In the genomic region with DNA sequence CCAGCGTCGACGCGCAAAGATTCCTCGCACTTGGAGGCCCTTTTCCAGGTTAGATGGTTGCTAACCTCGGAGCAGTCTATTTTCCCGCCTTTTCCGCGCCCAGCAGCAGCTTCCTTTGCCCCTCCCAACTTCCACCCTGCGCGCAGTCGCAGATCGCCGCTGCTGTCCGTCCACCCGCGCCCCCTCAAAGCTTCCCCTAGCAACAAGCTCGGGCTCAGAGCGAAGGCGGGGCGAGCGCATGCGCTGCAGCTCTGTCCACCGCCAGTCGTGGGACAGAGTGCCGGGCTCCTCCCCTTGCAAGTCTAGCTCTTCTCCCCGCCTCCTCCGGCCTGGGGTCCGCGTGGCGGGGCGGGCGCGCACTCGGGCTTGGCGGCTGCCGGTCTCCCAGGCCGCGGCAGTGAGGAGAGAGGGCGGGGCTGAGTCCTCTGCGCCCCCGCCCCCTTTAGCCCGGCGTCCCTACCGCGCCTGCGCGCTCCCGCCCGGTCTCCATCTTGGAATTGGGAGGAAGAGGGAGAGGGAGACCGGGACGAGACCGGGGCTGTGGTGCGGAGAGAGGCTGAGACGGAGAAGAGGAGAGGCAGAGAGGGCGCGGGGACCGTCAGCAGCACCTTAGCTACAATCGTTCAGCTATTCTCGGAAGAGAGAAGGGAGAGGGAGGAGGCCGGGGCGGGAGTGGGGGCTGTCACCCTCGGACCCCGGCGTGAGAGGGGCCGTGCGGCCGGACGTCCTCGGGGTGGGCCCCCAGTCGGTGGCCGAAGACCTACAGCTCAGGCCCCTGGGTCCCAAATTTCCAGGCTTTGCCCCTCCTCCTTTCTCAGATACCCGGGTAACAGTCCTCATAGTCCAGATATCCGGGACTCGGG, we compare ENCODE assay signal across 1 cellular context.
TF ChIP-seq lines count a peak whose summit lies in the region.

Gene TAOK2 (plus strand): TSS at position 485 of the 863 bp plus-strand sequence. CDS start 3,905 bp downstream, outside the sequence.

TF ChIP-seq in HepG2, 621 proteins besides CTCF, POLR2A, EP300 and RAD21 (continued from another document and continues in another):
- TF ChIP-seq, protein P1, sequence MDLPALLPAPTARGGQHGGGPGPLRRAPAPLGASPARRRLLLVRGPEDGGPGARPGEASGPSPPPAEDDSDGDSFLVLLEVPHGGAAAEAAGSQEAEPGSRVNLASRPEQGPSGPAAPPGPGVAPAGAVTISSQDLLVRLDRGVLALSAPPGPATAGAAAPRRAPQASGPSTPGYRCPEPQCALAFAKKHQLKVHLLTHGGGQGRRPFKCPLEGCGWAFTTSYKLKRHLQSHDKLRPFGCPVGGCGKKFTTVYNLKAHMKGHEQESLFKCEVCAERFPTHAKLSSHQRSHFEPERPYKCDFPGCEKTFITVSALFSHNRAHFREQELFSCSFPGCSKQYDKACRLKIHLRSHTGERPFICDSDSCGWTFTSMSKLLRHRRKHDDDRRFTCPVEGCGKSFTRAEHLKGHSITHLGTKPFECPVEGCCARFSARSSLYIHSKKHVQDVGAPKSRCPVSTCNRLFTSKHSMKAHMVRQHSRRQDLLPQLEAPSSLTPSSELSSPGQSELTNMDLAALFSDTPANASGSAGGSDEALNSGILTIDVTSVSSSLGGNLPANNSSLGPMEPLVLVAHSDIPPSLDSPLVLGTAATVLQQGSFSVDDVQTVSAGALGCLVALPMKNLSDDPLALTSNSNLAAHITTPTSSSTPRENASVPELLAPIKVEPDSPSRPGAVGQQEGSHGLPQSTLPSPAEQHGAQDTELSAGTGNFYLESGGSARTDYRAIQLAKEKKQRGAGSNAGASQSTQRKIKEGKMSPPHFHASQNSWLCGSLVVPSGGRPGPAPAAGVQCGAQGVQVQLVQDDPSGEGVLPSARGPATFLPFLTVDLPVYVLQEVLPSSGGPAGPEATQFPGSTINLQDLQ (CRISPR knock-in tag; IDR thresholded peaks at IDR 0.05): 0 out of 2 replicates have a peak, but pooled peaks have one; percentile 45
- TF ChIP-seq ZNF629 (CRISPR knock-in tag; conservative IDR thresholded peaks at IDR 0.05): no peak
- TF ChIP-seq ZNF790 (CRISPR knock-in tag; IDR thresholded peaks at IDR 0.05; ENCODE audit: borderline replicate concordance): peak; percentile 80; the same call in 1 of the 2 replicates
- TF ChIP-seq NRL (CRISPR knock-in tag; IDR thresholded peaks at IDR 0.05; ENCODE audit: borderline replicate concordance): peak; percentile 85
- TF ChIP-seq ZBTB43 (CRISPR knock-in tag; conservative IDR thresholded peaks at IDR 0.05): peak; percentile 91; the same call in 1 of the 2 replicates
- TF ChIP-seq HMG20A (CRISPR knock-in tag; IDR thresholded peaks at IDR 0.05; ENCODE audit: borderline replicate concordance): peak; percentile 38; the same call in 1 of the 2 replicates
- peak; percentile 92 for TF ChIP-seq ZNF407 (CRISPR knock-in tag; IDR thresholded peaks at IDR 0.05; ENCODE audit: not compliant biosample characterization)
- peak; percentile 53; the same call in 1 of the 2 replicates for TF ChIP-seq SRY (CRISPR knock-in tag; IDR thresholded peaks at IDR 0.05)
- no peak for TF ChIP-seq TCF12 (IDR thresholded peaks at IDR 0.05)
- TF ChIP-seq TCF12 (CRISPR knock-in tag; IDR thresholded peaks at IDR 0.05): peak; percentile 70; the same call in 1 of the 2 replicates
- TF ChIP-seq, protein P2, sequence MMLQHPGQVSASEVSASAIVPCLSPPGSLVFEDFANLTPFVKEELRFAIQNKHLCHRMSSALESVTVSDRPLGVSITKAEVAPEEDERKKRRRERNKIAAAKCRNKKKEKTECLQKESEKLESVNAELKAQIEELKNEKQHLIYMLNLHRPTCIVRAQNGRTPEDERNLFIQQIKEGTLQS (CRISPR knock-in tag; IDR thresholded peaks at IDR 0.05): peak; percentile 12; the same call in 1 of the 2 replicates
- peak; percentile 68; the same call in 1 of the 2 replicates for TF ChIP-seq ZNF510 (CRISPR knock-in tag; IDR thresholded peaks at IDR 0.05; ENCODE audit: low read depth)
- no peak for TF ChIP-seq MTF1 (CRISPR knock-in tag; IDR thresholded peaks at IDR 0.05)
- TF ChIP-seq, protein P3, sequence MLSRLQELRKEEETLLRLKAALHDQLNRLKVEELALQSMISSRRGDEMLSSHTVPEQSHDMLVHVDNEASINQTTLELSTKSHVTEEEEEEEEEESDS (CRISPR knock-in tag; IDR thresholded peaks at IDR 0.05; ENCODE audit: borderline replicate concordance): no peak
- TF ChIP-seq, protein P4, sequence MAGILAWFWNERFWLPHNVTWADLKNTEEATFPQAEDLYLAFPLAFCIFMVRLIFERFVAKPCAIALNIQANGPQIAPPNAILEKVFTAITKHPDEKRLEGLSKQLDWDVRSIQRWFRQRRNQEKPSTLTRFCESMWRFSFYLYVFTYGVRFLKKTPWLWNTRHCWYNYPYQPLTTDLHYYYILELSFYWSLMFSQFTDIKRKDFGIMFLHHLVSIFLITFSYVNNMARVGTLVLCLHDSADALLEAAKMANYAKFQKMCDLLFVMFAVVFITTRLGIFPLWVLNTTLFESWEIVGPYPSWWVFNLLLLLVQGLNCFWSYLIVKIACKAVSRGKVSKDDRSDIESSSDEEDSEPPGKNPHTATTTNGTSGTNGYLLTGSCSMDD (CRISPR knock-in tag; IDR thresholded peaks at IDR 0.05): no peak
- TF ChIP-seq GMEB2 (CRISPR knock-in tag; IDR thresholded peaks at IDR 0.05; ENCODE audit: low read depth): peak; percentile 27; the same call in 1 of the 2 replicates
- 0 out of 2 replicates have a peak, but pooled peaks have one; percentile 80 for TF ChIP-seq PBX3 (CRISPR knock-in tag; IDR thresholded peaks at IDR 0.05; ENCODE audit: borderline replicate concordance)
- TF ChIP-seq, protein P5, sequence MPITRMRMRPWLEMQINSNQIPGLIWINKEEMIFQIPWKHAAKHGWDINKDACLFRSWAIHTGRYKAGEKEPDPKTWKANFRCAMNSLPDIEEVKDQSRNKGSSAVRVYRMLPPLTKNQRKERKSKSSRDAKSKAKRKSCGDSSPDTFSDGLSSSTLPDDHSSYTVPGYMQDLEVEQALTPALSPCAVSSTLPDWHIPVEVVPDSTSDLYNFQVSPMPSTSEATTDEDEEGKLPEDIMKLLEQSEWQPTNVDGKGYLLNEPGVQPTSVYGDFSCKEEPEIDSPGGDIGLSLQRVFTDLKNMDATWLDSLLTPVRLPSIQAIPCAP (CRISPR knock-in tag; IDR thresholded peaks at IDR 0.05; ENCODE audit: low read depth): no peak
- peak; percentile 91 for TF ChIP-seq PHF8 (CRISPR knock-in tag; IDR thresholded peaks at IDR 0.05)
- peak; percentile 79; the same call in 1 of the 2 replicates for TF ChIP-seq CBX5 (CRISPR knock-in tag; IDR thresholded peaks at IDR 0.05; ENCODE audit: borderline replicate concordance)
- TF ChIP-seq RNF219 (CRISPR knock-in tag; IDR thresholded peaks at IDR 0.05): no peak
- peak; percentile 50; the same call in 1 of the 2 replicates for TF ChIP-seq DPF2 (CRISPR knock-in tag; IDR thresholded peaks at IDR 0.05; ENCODE audit: borderline replicate concordance, low read depth)
- peak; percentile 71 for TF ChIP-seq PPARG (CRISPR knock-in tag; conservative IDR thresholded peaks at IDR 0.05)
- no peak for TF ChIP-seq NFIC (IDR thresholded peaks at IDR 0.05; ENCODE audit: low read length)
- TF ChIP-seq, protein P6, sequence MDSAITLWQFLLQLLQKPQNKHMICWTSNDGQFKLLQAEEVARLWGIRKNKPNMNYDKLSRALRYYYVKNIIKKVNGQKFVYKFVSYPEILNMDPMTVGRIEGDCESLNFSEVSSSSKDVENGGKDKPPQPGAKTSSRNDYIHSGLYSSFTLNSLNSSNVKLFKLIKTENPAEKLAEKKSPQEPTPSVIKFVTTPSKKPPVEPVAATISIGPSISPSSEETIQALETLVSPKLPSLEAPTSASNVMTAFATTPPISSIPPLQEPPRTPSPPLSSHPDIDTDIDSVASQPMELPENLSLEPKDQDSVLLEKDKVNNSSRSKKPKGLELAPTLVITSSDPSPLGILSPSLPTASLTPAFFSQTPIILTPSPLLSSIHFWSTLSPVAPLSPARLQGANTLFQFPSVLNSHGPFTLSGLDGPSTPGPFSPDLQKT (CRISPR knock-in tag; IDR thresholded peaks at IDR 0.05; ENCODE audit: borderline replicate concordance): no peak
- no peak for TF ChIP-seq PHB2 (IDR thresholded peaks at IDR 0.05; ENCODE audit: partially characterized antibody)
- peak; percentile 96 for TF ChIP-seq ZNF883 (CRISPR knock-in tag; IDR thresholded peaks at IDR 0.05; ENCODE audit: not compliant biosample characterization)
